In genomic region chr1:3283849-3284248, GRCh38 we compare ENCODE assay signal across 8 cellular contexts.
DNase-seq lines count a peak whose midpoint lies in the region; ATAC-seq, FAIRE-seq and TF ChIP-seq lines count a peak whose summit lies in the region.

No MANE protein-coding gene starts in this region.

- H3K27me3 ChIP-seq in fibroblast of lung (ENCODE audit: control insufficient read depth, insufficient read depth, low read length) (no peaks in the 10 kb centered on the region), pancreas (no peaks in the 10 kb centered on the region)

- H3K36me3 ChIP-seq in fibroblast of lung (ENCODE audit: control insufficient read depth, insufficient read depth, low read length) (no peaks in the 10 kb centered on the region), pancreas (no peaks in the 10 kb centered on the region)

- no peak overlapping the region for H3K4me3 ChIP-seq in NB4 (ENCODE audit: low read depth, low read length)
- H3K4me3 ChIP-seq in fibroblast of lung (replicated peaks in 1 of 4; ENCODE audit: control extremely low read depth in 1 of 4, insufficient read depth in 1 of 4, low read depth in 3 of 4, low read length in 4 of 4): no peak overlapping the region
- H3K4me3 ChIP-seq in pancreas: no peak overlapping the region

- H2AFZ ChIP-seq in fibroblast of lung (ENCODE audit: low read length): no peak overlapping the region

- intact Hi-C loops in pancreas (cut with DNase I): loop anchor here in 2 of 3 donors (5.0 to 10.0 kb wide), 2 partner anchors 217 to 219 kb away; partner anchors contain the start of gene PRDM16 (in 2 of the 2)

- 14% methylated on average over 22 of the region's 22 CpGs for WGBS in pancreas, 2 donors

- H3K9ac ChIP-seq in fibroblast of lung (ENCODE audit: insufficient read depth, low read length): no peak overlapping the region

- no peaks in the 10 kb centered on the region for H3K4me1 ChIP-seq in fibroblast of lung (ENCODE audit: control insufficient read depth, extremely low read depth, insufficient read depth, low read length)
- H3K4me1 ChIP-seq in pancreas: peaks cover 0 to 3% (median 0%) of the 10 kb centered on the region in 3 donors

- H3K79me2 ChIP-seq in fibroblast of lung (ENCODE audit: control insufficient read depth, insufficient read depth, low read length): no peaks in the 10 kb centered on the region

- DNase-seq in Daoy (ENCODE audit: low read depth) (peak; percentile 51), NB4 (ENCODE audit: low read depth) (peak; percentile 26), fibroblast of lung (ENCODE audit: low read depth in 2 of 2) (peak in 1 of 2 donors; percentile 4), pancreas (peak; percentile 41 to 88 (median 72)), NCI-H510A (lab: John Stamatoyannopoulos, UW) (no peak), NCI-H1417 (lab: John Stamatoyannopoulos, UW) (no peak), SK-N-DZ (ENCODE audit: low spot score) (no peak)

- H3K9me3 ChIP-seq in fibroblast of lung (ENCODE audit: control insufficient read depth, insufficient read depth, low read depth, low read length) (no peaks in the 10 kb centered on the region), pancreas (no peaks in the 10 kb centered on the region)

- TF ChIP-seq CTCF in NB4 (IDR thresholded peaks at IDR 0.05; ENCODE audit: low read depth, low read length) (peak; percentile 68), fibroblast of lung (conservative IDR thresholded peaks at IDR 0.05 in 1 of 2, IDR thresholded peaks at IDR 0.05 in 1 of 2; ENCODE audit: low read depth in 1 of 2, low read length in 2 of 2) (peak; percentile 48 to 54), pancreas (IDR thresholded peaks at IDR 0.05) (peak; percentile 40 to 77 (median 71))

- TF ChIP-seq POLR2A in NB4 (IDR thresholded peaks at IDR 0.05; ENCODE audit: extremely low read depth, insufficient read length): no peak

- H4K20me1 ChIP-seq in fibroblast of lung (ENCODE audit: control insufficient read depth, extremely low read depth, insufficient read depth, low read length): no peaks in the 10 kb centered on the region

- no peak overlapping the region for H3K27ac ChIP-seq in fibroblast of lung (ENCODE audit: insufficient read depth, low read length)
- no peak overlapping the region for H3K27ac ChIP-seq in pancreas

- ATAC-seq in pancreas: peak; percentile 77 to 96 (median 91)
- no peak for ATAC-seq in GM19023 (IDR thresholded peaks at IDR 0.05; ENCODE audit: unreplicated experiment)

- FAIRE-seq in pancreas (lab: Jason Lieb, UNC): no peak

- H3K4me2 ChIP-seq in fibroblast of lung (ENCODE audit: extremely low read depth, insufficient read depth, low read length): no peak overlapping the region

Comparison
In these comparisons a context has a peak if more than half of its experiments do, and no peak if none do; other contexts are left out.
1. DNase-seq: peak in Daoy (single experiment), NB4 (single experiment) and pancreas (6 of 6); none in NCI-H510A (single experiment), NCI-H1417 (0 of 3) and SK-N-DZ (single experiment).
2. Peak in every context shown above with its lines, with median percentiles within 50 percentile points of each other: CTCF ChIP-seq.